Comparison of ENCODE assay signal across 1 cellular context in the genomic region with DNA sequence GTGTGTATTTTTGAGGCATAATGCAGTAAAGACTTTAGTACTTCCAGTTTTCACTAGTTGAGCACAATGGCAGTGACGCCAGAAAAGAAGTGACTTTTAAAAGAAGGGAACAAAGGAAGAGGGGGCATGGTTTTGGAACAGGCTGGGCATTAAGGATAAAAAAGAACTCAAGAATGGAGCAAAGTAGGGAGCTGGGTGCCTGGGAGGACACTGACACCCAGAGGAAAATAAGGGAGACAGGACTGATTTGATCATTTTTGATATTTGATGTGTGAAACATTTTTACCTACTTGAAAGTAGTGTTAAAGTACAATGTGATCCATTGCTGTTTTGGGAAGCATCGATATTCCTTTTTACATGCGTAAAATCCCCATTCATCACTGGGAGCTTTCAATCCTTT.
TF ChIP-seq lines count a peak whose summit lies in the region.

No MANE protein-coding gene starts in this region.

TF ChIP-seq in SK-N-SH treated with all-trans-retinoic acid at 6 μM for 48 hours, 23 proteins besides CTCF, POLR2A, EP300 and RAD21 (continued from another document):
- TF ChIP-seq ESRRG (CRISPR knock-in tag; IDR thresholded peaks at IDR 0.05), result no peak
- TF ChIP-seq ZFP3 (CRISPR knock-in tag; IDR thresholded peaks at IDR 0.05), result no peak
